27 cellular contexts compared by ENCODE assay signal in genomic region chr3:14795996-14796395, GRCh38. TPM values are rescaled to one million over a fixed set of nuclear protein-coding genes. Genes with fewer than 3 reads are reported as not detected.
DNase-seq lines count a peak whose midpoint lies in the region; ATAC-seq, FAIRE-seq and TF ChIP-seq lines count a peak whose summit lies in the region.
"Had no signal": no experiment of that assay in that cellular context is flagged by ENCODE, and none has a peak within 500 bp of the region (broad histone marks: within the 10 kb centered on the region; RNA-seq: fewer than 3 reads in every experiment).

No MANE protein-coding gene starts in this region.

- H3K23ac ChIP-seq in mesendoderm (ENCODE audit: low read length), result no peak overlapping the region

- no peak overlapping the region for H3K4ac ChIP-seq in mesendoderm (ENCODE audit: low read depth, low read length)

- TF ChIP-seq EP300 in GM12878 (IDR thresholded peaks at IDR 0.05; ENCODE audit: borderline replicate concordance in 1 of 2, control insufficient read depth in 1 of 2, low read depth in 2 of 2, low read length in 2 of 2), result no peak

- no peak overlapping the region for H2AK5ac ChIP-seq in mesendoderm (ENCODE audit: low read length)

- CTCF ChIA-PET in GM12878 (lab: Yijun Ruan, JAX), result interaction anchor here (0.8 to 4.4 kb wide), 4 partner anchors 14 to 255 kb away, joined by 3 to 46 read pairs (median 3); partner anchors contain the start of gene C3orf20

- H3K56ac ChIP-seq in mesendoderm (ENCODE audit: low read length), result no peak overlapping the region

- no peak overlapping the region for H2BK120ac ChIP-seq in mesendoderm (ENCODE audit: low read depth, low read length)

- TF ChIP-seq POLR2A in GM12892 (IDR thresholded peaks at IDR 0.05; ENCODE audit: low read depth, low read length) (no peak), GM12878 (IDR thresholded peaks at IDR 0.05; ENCODE audit: low read depth, low read length) (no peak), adrenal gland (IDR thresholded peaks at IDR 0.05) (no peak)

- SMC1A ChIA-PET in GM12878 (lab: Charles Lee; ENCODE audit: uncharacterized antibody, unreplicated experiment), result interaction anchor here (1.1 to 1.6 kb wide), 2 partner anchors 15 to 125 kb away, joined by 5 to 6 read pairs; no protein-coding TSS in a partner anchor

- H3K79me2 ChIP-seq in GM12878 (ENCODE audit: control insufficient read depth, insufficient read depth, low read length) (no peaks in the 10 kb centered on the region), mesendoderm (ENCODE audit: control insufficient read depth, insufficient read depth, low read length) (no peaks in the 10 kb centered on the region)

- H4K8ac ChIP-seq in mesendoderm (ENCODE audit: low read depth, low read length), result no peak overlapping the region

- DNase-seq in GM12892 (ENCODE audit: insufficient read length) (no peak), GM12878 (ENCODE audit: low read depth, low spot score) (no peak), islet precursor cell (peak; percentile 19), sciatic nerve (ENCODE audit: low spot score) (peak; percentile 21), activated T-cell treated with anti-CD3 and anti-CD28 coated beads for 4 hours (no peak), adrenal gland (no peak), mesendoderm (no peak)
- DNase-seq: CD4-positive, CD25-positive, alpha-beta regulatory T cell; Kasumi-1; NCI-H1105 treated with DMSO at 0.1 percent for 48 hours; NCI-H146; NCI-H1930; NCI-H2107; NCI-H446; NCI-H524 treated with DMSO at 0.1 percent for 48 hours; NCI-H82; NK-92 treated with Interleukin-12 subunit alpha and Interleukin-12 subunit beta, amount 100 ng/mL, for 24 hours; PC-3; SJCRH30 had no signal

- no peak overlapping the region for H2AFZ ChIP-seq in GM12878 (ENCODE audit: control insufficient read depth, low read depth, low read length)

- no TSS peak for BruUV-seq in GM12878 (replicated peaks; lab: Mats Ljungman, UMichigan)

- no peak overlapping the region for H3K18ac ChIP-seq in mesendoderm (ENCODE audit: low read length)

- no peaks in the 10 kb centered on the region for H3K9me3 ChIP-seq in GM12878 (replicated peaks; ENCODE audit: control insufficient read depth, insufficient read depth, low read length)
- H3K9me3 ChIP-seq in adrenal gland (replicated peaks in 1 of 3), result no peaks in the 10 kb centered on the region
- H3K9me3 ChIP-seq: BLaER1, SJCRH30 had no signal

- no peak overlapping the region for H4K5ac ChIP-seq in mesendoderm (ENCODE audit: low read length)

- no peak for ATAC-seq in GM12878
- ATAC-seq in sciatic nerve, result no peak
- ATAC-seq in GM18868 (IDR thresholded peaks at IDR 0.05; ENCODE audit: unreplicated experiment), result no peak
- ATAC-seq: HepG2, PC-3, SK-N-SH treated with all-trans-retinoic acid at 6 μM for 48 hours had no signal

- H3K4me1 ChIP-seq in GM12878 (ENCODE audit: control insufficient read depth, insufficient read depth, low read length) (no peaks in the 10 kb centered on the region), adrenal gland (replicated peaks in 1 of 2) (no peaks in the 10 kb centered on the region), mesendoderm (ENCODE audit: control insufficient read depth, low read depth, low read length) (no peaks in the 10 kb centered on the region)
- H3K4me1 ChIP-seq: SJCRH30 had no signal

- intact Hi-C loops in GM12878 (cut with micrococcal nuclease; ENCODE audit: unreplicated experiment), result no loop called here
- intact Hi-C loops in sciatic nerve (cut with DNase I), result no loop called here
- intact Hi-C loops in adrenal gland (cut with DNase I), result no loop called here

- TF ChIP-seq CTCF in GM12878 (IDR thresholded peaks at IDR 0.05 in 2 of 3, conservative IDR thresholded peaks at IDR 0.05 in 1 of 3; ENCODE audit: control insufficient read depth in 2 of 3, extremely low read depth in 1 of 3, insufficient read depth in 1 of 3, low read depth in 3 of 3, low read length in 3 of 3), result no peak
- no peak for TF ChIP-seq CTCF in adrenal gland (IDR thresholded peaks at IDR 0.05)

- H3K36me3 ChIP-seq in GM12878 (ENCODE audit: control insufficient read depth in 2 of 2, insufficient read depth in 2 of 2, low read length in 1 of 2), result no peaks in the 10 kb centered on the region
- H3K36me3 ChIP-seq in adrenal gland (replicated peaks in 1 of 2), result no peaks in the 10 kb centered on the region
- no peaks in the 10 kb centered on the region for H3K36me3 ChIP-seq in mesendoderm (ENCODE audit: control insufficient read depth, insufficient read depth, low read length)
- H3K36me3 ChIP-seq: BLaER1, SJCRH30 had no signal

- H3K27ac ChIP-seq in GM12878 (ENCODE audit: control insufficient read depth, insufficient read depth) (no peak overlapping the region), adrenal gland (no peak overlapping the region), mesendoderm (ENCODE audit: low read depth, low read length) (no peak overlapping the region)
- H3K27ac ChIP-seq: BLaER1, SJCRH30 had no signal

- FAIRE-seq in GM12892 (lab: Jason Lieb, UNC) (peak; percentile 44), GM12878 (lab: Jason Lieb, UNC) (no peak)
- FAIRE-seq: H54, HepG2 had no signal

- RAD21 ChIA-PET in GM12878 (lab: Charles Lee; ENCODE audit: unreplicated experiment), result interaction anchor here (1.1 kb wide), 1 partner anchor 39 kb away, joined by 4 read pairs; no protein-coding TSS in a partner anchor

- no peak overlapping the region for H3K4me3 ChIP-seq in GM12878
- H3K4me3 ChIP-seq in adrenal gland, result no peak overlapping the region
- no peak overlapping the region for H3K4me3 ChIP-seq in mesendoderm (ENCODE audit: low read length)
- H3K4me3 ChIP-seq: BLaER1, SJCRH30 had no signal

- H3K27me3 ChIP-seq in GM12878 (replicated peaks in 1 of 2; ENCODE audit: control insufficient read depth in 2 of 2, insufficient read depth in 2 of 2, low read length in 1 of 2), result peaks cover 1 to 2% of the 10 kb centered on the region in 2 experiments; a peak in 2 of 4 replicates
- H3K27me3 ChIP-seq in adrenal gland, result no peaks in the 10 kb centered on the region
- no peaks in the 10 kb centered on the region for H3K27me3 ChIP-seq in mesendoderm (ENCODE audit: insufficient read depth, low read length, poor library complexity)
- H3K27me3 ChIP-seq: BLaER1 had no signal

- H3K9ac ChIP-seq in GM12878 (ENCODE audit: control insufficient read depth, insufficient read depth, low read length) (no peak overlapping the region), mesendoderm (ENCODE audit: low read length) (no peak overlapping the region)
- H3K9ac ChIP-seq: BLaER1 had no signal

- in situ Hi-C loops in GM12878 (cut with MboI), result loop anchor here (5.0 kb wide), 1 partner anchor 126 kb away; no protein-coding TSS in a partner anchor

- POLR2A ChIA-PET in GM12878 (lab: Charles Lee), result no interaction called here

- no peaks in the 10 kb centered on the region for H3K79me1 ChIP-seq in mesendoderm (ENCODE audit: low read length)

- no peak overlapping the region for H2BK5ac ChIP-seq in mesendoderm (ENCODE audit: low read length)

- TF ChIP-seq RAD21 in GM12878 (IDR thresholded peaks at IDR 0.05; ENCODE audit: insufficient read depth, low read depth, low read length), result no peak

- WGBS in GM12878 (ENCODE audit: insufficient coverage, insufficient replicate concordance, low lambda C conversion rate, missing lambda C conversion rate), result 50% methylated on average over 2 of the region's 2 CpGs
- 84 to 94% (median 85%) methylated on average over 2 of the region's 2 CpGs for WGBS in adrenal gland, 4 donors
- no CpG with 5 or more reads among the region's 2 CpGs for WGBS in mesendoderm (ENCODE audit: extremely low coverage, insufficient coverage, low lambda C conversion rate)

- H3K4me2 ChIP-seq in GM12878 (ENCODE audit: control insufficient read depth, insufficient read depth) (no peak overlapping the region), mesendoderm (ENCODE audit: low read length) (no peak overlapping the region)
- H3K4me2 ChIP-seq: BLaER1 had no signal

- H2BK15ac ChIP-seq in mesendoderm (replicated peaks; ENCODE audit: low read depth), result no peak overlapping the region

- no peaks in the 10 kb centered on the region for H4K20me1 ChIP-seq in GM12878 (ENCODE audit: control insufficient read depth, insufficient read depth)
- H4K20me1 ChIP-seq: BLaER1 had no signal

TF ChIP-seq in GM12878, 131 proteins besides CTCF, POLR2A, EP300 and RAD21:
- no peak for TF ChIP-seq JUNB (IDR thresholded peaks at IDR 0.05)
- TF ChIP-seq, protein P1, sequence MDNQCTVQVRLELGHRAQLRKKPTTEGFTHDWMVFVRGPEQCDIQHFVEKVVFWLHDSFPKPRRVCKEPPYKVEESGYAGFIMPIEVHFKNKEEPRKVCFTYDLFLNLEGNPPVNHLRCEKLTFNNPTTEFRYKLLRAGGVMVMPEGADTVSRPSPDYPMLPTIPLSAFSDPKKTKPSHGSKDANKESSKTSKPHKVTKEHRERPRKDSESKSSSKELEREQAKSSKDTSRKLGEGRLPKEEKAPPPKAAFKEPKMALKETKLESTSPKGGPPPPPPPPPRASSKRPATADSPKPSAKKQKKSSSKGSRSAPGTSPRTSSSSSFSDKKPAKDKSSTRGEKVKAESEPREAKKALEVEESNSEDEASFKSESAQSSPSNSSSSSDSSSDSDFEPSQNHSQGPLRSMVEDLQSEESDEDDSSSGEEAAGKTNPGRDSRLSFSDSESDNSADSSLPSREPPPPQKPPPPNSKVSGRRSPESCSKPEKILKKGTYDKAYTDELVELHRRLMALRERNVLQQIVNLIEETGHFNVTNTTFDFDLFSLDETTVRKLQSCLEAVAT (IDR thresholded peaks at IDR 0.05), result peak; percentile 52; the same call in 1 of the 2 replicates

RNA-seq across cellular contexts. Expression of gene FGD5, which starts 22.8 kb away (rescaled TPM):
- polyA plus RNA-seq in GM12892 (2012; ENCODE audit: missing spikeins), result 0.06 TPM
- 0.38 and 0.44 TPM in 2 replicates for total RNA-seq in GM12878 (2013; cell fraction: nucleolus; rRNA removed)
- total RNA-seq in GM12878 (2014; rRNA removed), result 0.11 TPM in 1 of 2 replicates, not detected in the other
- total RNA-seq in GM12878 (2014; rRNA removed; fragmentation: Illumina TruSeq; extraction: Trizol), result 0.04 TPM in 1 of 2 replicates, not detected in the other
- 0.11 and 0.13 TPM in 2 replicates for total RNA-seq in GM12878 (2021)
- not detected for polyA plus RNA-seq in GM12878 (2011; ENCODE audit: low read depth)
- 0.03 TPM in 1 of 2 replicates, not detected in the other for polyA plus RNA-seq in GM12878 (2011; rRNA removed)
- polyA plus RNA-seq in GM12878 (2011; cell fraction: cytosol; rRNA removed), result not detected in 2 replicates
- 0.04 and 0.06 TPM in 2 replicates for polyA plus RNA-seq in GM12878 (2011; cell fraction: nucleus; rRNA removed)
- 0.03 TPM in 1 of 2 replicates, not detected in the other for polyA plus RNA-seq in GM12878 (2012)
- polyA plus RNA-seq in GM12878 (2014; fragmentation: Illumina TruSeq; extraction: Trizol), result 0.03 and 0.13 TPM in 2 replicates
- under 1 TPM; 0.07 to 0.11 TPM for polyA plus RNA-seq in GM12878 (2014; fragmentation: Nextera tagmentation; extraction: Ambion mirVana)
- 0.08 and 0.12 TPM in 2 replicates for polyA plus RNA-seq in GM12878 (2014; rRNA removed)
- polyA plus RNA-seq in GM12878 (2016; fragmentation: Nextera tagmentation; extraction: Ambion mirVana), result not detected
- polyA minus RNA-seq in GM12878 (2011; rRNA and poly(A)+ RNA removed), result not detected in 2 replicates
- polyA minus RNA-seq in GM12878 (2011; cell fraction: cytosol; rRNA and poly(A)+ RNA removed), result not detected in 2 replicates
- 0.12 TPM in 1 of 2 replicates, not detected in the other for polyA minus RNA-seq in GM12878 (2011; cell fraction: nucleus; rRNA and poly(A)+ RNA removed)
- 57.4 TPM for total RNA-seq in sciatic nerve
- total RNA-seq in adrenal gland, result 10 to 100 TPM in 7 of 8 donors, 1 to 10 TPM in 1; 8.9 to 21.4 (median 16.5) TPM
- polyA plus RNA-seq in adrenal gland, result 1 to 10 TPM; 4.9 to 9.3 (median 7.0) TPM
- 7.1 TPM for polyA plus RNA-seq in mesendoderm (2013, experiment 1 of 2)
- 7.9 TPM for polyA plus RNA-seq in mesendoderm (2013, experiment 2 of 2)
- total RNA-seq: A172, HepG2, HT1080, MCF 10A, PC-3, SJCRH30 had no signal

Comparison
In these comparisons a context has a peak if more than half of its experiments do, and no peak if none do; other contexts are left out.
1. DNase-seq: peak in islet precursor cell (single experiment) and sciatic nerve (single experiment); none in GM12892 (single experiment), GM12878 (single experiment), activated T-cell treated with anti-CD3 and anti-CD28 coated beads for 4 hours (single experiment), adrenal gland (0 of 7) and mesendoderm (single experiment).
2. RNA of gene FGD5, which starts 22.8 kb away (total RNA-seq): 57.4 TPM in sciatic nerve (single experiment) and 8.9 to 21.4 TPM in adrenal gland; 0.04 to 0.44 TPM in GM12878; every median in the first group is over 4 times any median in the second.